13 cellular contexts compared by ENCODE assay signal in the genomic region with DNA sequence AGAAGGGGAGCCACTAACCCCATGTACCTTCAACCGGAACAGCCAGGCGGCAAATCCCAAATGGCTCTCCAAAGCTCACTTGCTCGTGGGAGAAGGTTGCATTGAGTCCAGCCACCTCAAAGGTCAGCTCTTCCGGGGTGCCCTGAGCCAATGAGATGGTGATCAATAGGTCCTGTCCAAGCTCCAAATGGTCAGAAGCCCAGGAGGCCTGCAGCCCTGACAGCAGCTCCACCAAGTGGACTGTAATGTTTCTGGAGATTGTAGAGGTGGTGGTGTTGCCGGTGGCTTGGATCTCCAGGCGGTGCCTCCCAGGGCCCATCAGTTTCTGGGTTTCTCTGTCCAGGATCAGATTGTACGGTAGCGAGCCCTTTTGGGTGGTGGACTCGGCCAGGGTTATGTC. TPM values are rescaled to one million over a fixed set of nuclear protein-coding genes. Genes with fewer than 3 reads are reported as not detected.
DNase-seq lines count a peak whose midpoint lies in the region; ATAC-seq and TF ChIP-seq lines count a peak whose summit lies in the region.
"Had no signal": no experiment of that assay in that cellular context is flagged by ENCODE, and none has a peak within 500 bp of the region (broad histone marks: within the 10 kb centered on the region; RNA-seq: fewer than 3 reads in every experiment).

No MANE protein-coding gene starts in this region.

- no peaks in the 10 kb centered on the region for H3K79me2 ChIP-seq in fibroblast of lung (ENCODE audit: control insufficient read depth, insufficient read depth, low read length)

- no peaks in the 10 kb centered on the region for H4K20me1 ChIP-seq in fibroblast of lung (ENCODE audit: control insufficient read depth, extremely low read depth, insufficient read depth, low read length)

- H3K36me3 ChIP-seq in fibroblast of lung (ENCODE audit: control insufficient read depth, insufficient read depth, low read length) (no peaks in the 10 kb centered on the region), testis (ENCODE audit: low read depth, missing control alignments) (no peaks in the 10 kb centered on the region)
- H3K36me3 ChIP-seq: adrenal gland, prostate gland had no signal

- H3K27me3 Mint-ChIP-seq in CD4-positive, alpha-beta T cell, result peaks cover 17% of the 10 kb centered on the region

- H3K9me3 ChIP-seq in fibroblast of lung (ENCODE audit: control insufficient read depth, insufficient read depth, low read depth, low read length) (no peaks in the 10 kb centered on the region), testis (no peaks in the 10 kb centered on the region)
- no peaks in the 10 kb centered on the region for H3K9me3 ChIP-seq in CD4-positive, alpha-beta T cell (ENCODE audit: control insufficient read depth, low read length)
- H3K9me3 ChIP-seq: adrenal gland, prostate gland had no signal

- POLR2A ChIA-PET in CD4-positive, alpha-beta T cell (lab: Charles Lee), result no interaction called here

- H3K4me1 Mint-ChIP-seq in CD4-positive, alpha-beta T cell (ENCODE audit: low read depth), result no peaks in the 10 kb centered on the region

- H3K9me3 Mint-ChIP-seq in CD4-positive, alpha-beta T cell, result no peaks in the 10 kb centered on the region

- H3K27ac Mint-ChIP-seq in CD4-positive, alpha-beta T cell, result no peak overlapping the region

- no peak overlapping the region for H3K4me2 ChIP-seq in fibroblast of lung (ENCODE audit: extremely low read depth, insufficient read depth, low read length)

- H3K4me3 Mint-ChIP-seq in CD4-positive, alpha-beta T cell, result no peak overlapping the region

- H3K36me3 Mint-ChIP-seq in CD4-positive, alpha-beta T cell (ENCODE audit: low read depth), result no peaks in the 10 kb centered on the region

- peaks cover 6% of the 10 kb centered on the region for H3K27me3 ChIP-seq in fibroblast of lung (ENCODE audit: control insufficient read depth, insufficient read depth, low read length)
- H3K27me3 ChIP-seq in CD4-positive, alpha-beta T cell (ENCODE audit: control insufficient read depth, insufficient read depth, low read length), result peaks cover 7% of the 10 kb centered on the region
- no peaks in the 10 kb centered on the region for H3K27me3 ChIP-seq in testis
- H3K27me3 ChIP-seq: adrenal gland had no signal

- H3K9ac ChIP-seq in fibroblast of lung (ENCODE audit: insufficient read depth, low read length), result no peak overlapping the region

- intact Hi-C loops in sciatic nerve (cut with DNase I) (no loop called here), testis (cut with DNase I; ENCODE audit: low total_unique reads) (no loop called here)
- intact Hi-C loops in CD4-positive, alpha-beta T cell (cut with DNase I, micrococcal nuclease), result no loop called here

- CTCF ChIA-PET in CD4-positive, alpha-beta T cell (lab: Charles Lee), result no interaction called here

- TF ChIP-seq POLR2A in testis (IDR thresholded peaks at IDR 0.05), result no peak

- no peaks in the 10 kb centered on the region for H3K4me1 ChIP-seq in fibroblast of lung (ENCODE audit: control insufficient read depth, extremely low read depth, insufficient read depth, low read length)
- H3K4me1 ChIP-seq in testis, result no peaks in the 10 kb centered on the region
- H3K4me1 ChIP-seq: adrenal gland, prostate gland had no signal

- in situ Hi-C loops in SK-MEL-5 (cut with HindIII; ENCODE audit: low pct_unique_long_range_greater_than_20kb, low sequenced_read_pairs), result no loop called here

- peak; percentile 10 for TF ChIP-seq CTCF in GM10266 (IDR thresholded peaks at IDR 0.05; ENCODE audit: control insufficient read depth, insufficient read depth, low read depth, missing control alignments)
- peak; percentile 24 to 27 for TF ChIP-seq CTCF in fibroblast of lung (conservative IDR thresholded peaks at IDR 0.05 in 1 of 2, IDR thresholded peaks at IDR 0.05 in 1 of 2; ENCODE audit: low read depth in 1 of 2, low read length in 2 of 2)
- TF ChIP-seq CTCF in CD4-positive, alpha-beta T cell (IDR thresholded peaks at IDR 0.05), result no peak
- no peak for TF ChIP-seq CTCF in testis (IDR thresholded peaks at IDR 0.05)

- H3K27ac ChIP-seq in fibroblast of lung (ENCODE audit: insufficient read depth, low read length) (no peak overlapping the region), testis (no peak overlapping the region)
- no peak overlapping the region for H3K27ac ChIP-seq in CD4-positive, alpha-beta T cell (ENCODE audit: low read depth, low read length)
- H3K27ac ChIP-seq: adrenal gland, prostate gland had no signal

- no peak overlapping the region for H2AFZ ChIP-seq in fibroblast of lung (ENCODE audit: low read length)

- DNase-seq in GM10266 (ENCODE audit: extremely low spot score) (no peak), SK-MEL-5 (ENCODE audit: low read depth, low spot score) (peak; percentile 64), fibroblast of lung (ENCODE audit: low read depth in 2 of 2) (peak in 1 of 2 donors; percentile 15), sciatic nerve (ENCODE audit: low spot score) (no peak), testis (no peak), NCI-H446 (lab: John Stamatoyannopoulos, UW) (no peak)
- no peak for DNase-seq in CD4-positive, alpha-beta T cell
- DNase-seq: activated CD8-positive, alpha-beta memory T cell treated with anti-CD3 and anti-CD28 coated beads, Interleukin-2, amount 50 U/mL, for 48 hours; DND-41 had no signal

- 75 to 79% methylated on average over 8 to 9 of the region's 9 CpGs for WGBS in testis, 2 donors

- no peak overlapping the region for H3K4me3 ChIP-seq in fibroblast of lung (replicated peaks in 1 of 4; ENCODE audit: control extremely low read depth in 1 of 4, insufficient read depth in 1 of 4, low read depth in 3 of 4, low read length in 4 of 4)
- H3K4me3 ChIP-seq in testis, result no peak overlapping the region
- H3K4me3 ChIP-seq: adrenal gland, prostate gland had no signal

- ATAC-seq in sciatic nerve (peak; percentile 48), HG02885 (IDR thresholded peaks at IDR 0.05; ENCODE audit: poor library complexity, unreplicated experiment) (no peak)
- no peak for ATAC-seq in CD4-positive, alpha-beta T cell (ENCODE audit: poor library complexity)

RNA-seq across cellular contexts. Expression of gene BCO1, which starts 39.9 kb away (rescaled TPM):
- 0.24 and 0.32 TPM in 2 replicates for total RNA-seq in SK-MEL-5 (2014; rRNA removed; shearing (Covaris generic))
- polyA plus RNA-seq in SK-MEL-5 (2015; cell fraction: cytosol; rRNA removed), result 0.06 TPM in 1 of 2 replicates, not detected in the other
- polyA plus RNA-seq in SK-MEL-5 (2015; cell fraction: nucleus; rRNA removed), result not detected in 2 replicates
- total RNA-seq in fibroblast of lung, result under 0.01 and 0.26 TPM in 2 replicates
- 0.05 and 0.10 TPM in 2 replicates for polyA plus RNA-seq in fibroblast of lung
- not detected in 2 replicates for polyA plus RNA-seq in fibroblast of lung (2012)
- polyA minus RNA-seq in fibroblast of lung (ENCODE audit: low replicate concordance), result not detected in 2 replicates
- not detected for total RNA-seq in sciatic nerve
- not detected for total RNA-seq in CD4-positive, alpha-beta T cell
- 1 to 10 TPM in 1 of 2 donors, under 1 TPM in 1; 0.87 to 1.2 TPM for total RNA-seq in testis
- polyA plus RNA-seq in testis (ENCODE audit: insufficient read depth, low read depth, low replicate concordance), result 0.62 TPM
- total RNA-seq: adrenal gland, temporal lobe had no signal

Comparison
In these comparisons a context has a peak if more than half of its experiments do, and no peak if none do; other contexts are left out.
1. CTCF ChIP-seq: peak in GM10266 (single experiment) and fibroblast of lung (2 of 2); none in CD4-positive, alpha-beta T cell (single experiment) and testis (0 of 3).